Comparison of ENCODE assay signal across 17 cellular contexts in the genomic region with DNA sequence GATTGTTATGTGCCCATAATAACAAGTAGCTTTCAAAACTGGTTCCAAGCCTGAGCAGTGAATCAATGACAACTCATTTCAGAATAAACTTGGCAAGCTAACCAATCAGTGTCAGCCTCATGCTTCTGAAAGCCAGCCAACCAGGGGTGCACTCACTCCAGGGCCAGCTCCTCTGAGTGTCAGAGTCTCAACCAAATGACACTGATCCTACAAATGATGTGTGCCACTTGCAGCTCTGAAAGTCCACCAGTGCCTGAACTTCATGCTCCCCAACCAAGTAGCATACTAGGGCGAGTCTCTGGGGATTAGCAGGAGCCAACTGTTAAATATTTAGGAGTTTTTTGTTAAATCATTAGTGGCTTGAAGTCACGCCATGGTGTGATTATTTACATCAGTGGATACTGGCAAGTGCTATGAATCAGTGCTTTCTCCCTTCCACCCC. TPM values are rescaled to one million over a fixed set of nuclear protein-coding genes. Genes with fewer than 3 reads are reported as not detected.
DNase-seq lines count a peak whose midpoint lies in the region; ATAC-seq and TF ChIP-seq lines count a peak whose summit lies in the region.
"Had no signal": no experiment of that assay in that cellular context is flagged by ENCODE, and none has a peak within 500 bp of the region (broad histone marks: within the 10 kb centered on the region; RNA-seq: fewer than 3 reads in every experiment).

No MANE protein-coding gene starts in this region.

- intact Hi-C loops in activated CD4-positive, alpha-beta T cell treated with anti-CD3 and anti-CD28 coated beads, Interleukin-2, amount 10 ng/mL, durations not matched to agents 24 days and 14 days (cut with micrococcal nuclease): no loop called here

- peaks cover 6% of the 10 kb centered on the region for H3K27me3 Mint-ChIP-seq in activated CD4-positive, alpha-beta T cell treated with anti-CD3 and anti-CD28 coated beads, Interleukin-2, amount 10 ng/mL, durations not matched to agents 24 days and 14 days

- DNase-seq in EH (ENCODE audit: low read depth) (peak; percentile 25), RKO (ENCODE audit: low spot score) (peak; percentile 40), fibroblast of pulmonary artery (ENCODE audit: low read depth) (peak; percentile 24), pons (ENCODE audit: low spot score) (peak; percentile 13), GM13977 (ENCODE audit: low spot score) (no peak), NCI-H2029 (lab: John Stamatoyannopoulos, UW) (no peak)
- DNase-seq in activated CD4-positive, alpha-beta T cell treated with anti-CD3 and anti-CD28 coated beads, Interleukin-2, amount 10 ng/mL, durations not matched to agents 24 days and 14 days: no peak
- DNase-seq: CD8-positive, alpha-beta T cell; islet precursor cell; KBM-7; NCI-H82; sigmoid colon; T-helper 9 cell had no signal

- no peak overlapping the region for H3K4me3 Mint-ChIP-seq in activated CD4-positive, alpha-beta T cell treated with anti-CD3 and anti-CD28 coated beads, Interleukin-2, amount 10 ng/mL, durations not matched to agents 24 days and 14 days
- H3K4me3 Mint-ChIP-seq: CD8-positive, alpha-beta T cell had no signal

- no peaks in the 10 kb centered on the region for H3K9me3 Mint-ChIP-seq in activated CD4-positive, alpha-beta T cell treated with anti-CD3 and anti-CD28 coated beads, Interleukin-2, amount 10 ng/mL, durations not matched to agents 24 days and 14 days
- H3K9me3 Mint-ChIP-seq: activated naive CD4-positive, alpha-beta T cell treated with anti-CD3 and anti-CD28 coated beads, Interleukin-2, amount 50 U/mL, for 72 hours; CD8-positive, alpha-beta T cell had no signal

- ATAC-seq in HG03469 (IDR thresholded peaks at IDR 0.05; ENCODE audit: unreplicated experiment): no peak
- ATAC-seq: CD8-positive, alpha-beta T cell had no signal

- in situ Hi-C loops in GM13977 (cut with MboI; ENCODE audit: low pct_unique_long_range_greater_than_20kb, low sequenced_read_pairs, unreplicated experiment): no loop called here

- no peaks in the 10 kb centered on the region for H3K4me1 Mint-ChIP-seq in activated CD4-positive, alpha-beta T cell treated with anti-CD3 and anti-CD28 coated beads, Interleukin-2, amount 10 ng/mL, durations not matched to agents 24 days and 14 days

- H3K36me3 Mint-ChIP-seq in activated CD4-positive, alpha-beta T cell treated with anti-CD3 and anti-CD28 coated beads, Interleukin-2, amount 10 ng/mL, durations not matched to agents 24 days and 14 days (ENCODE audit: low read depth): no peaks in the 10 kb centered on the region
- H3K36me3 Mint-ChIP-seq: activated naive CD4-positive, alpha-beta T cell treated with anti-CD3 and anti-CD28 coated beads, Interleukin-2, amount 50 U/mL, for 72 hours; CD8-positive, alpha-beta T cell had no signal

- H3K27ac Mint-ChIP-seq in activated CD4-positive, alpha-beta T cell treated with anti-CD3 and anti-CD28 coated beads, Interleukin-2, amount 10 ng/mL, durations not matched to agents 24 days and 14 days: no peak overlapping the region
- H3K27ac Mint-ChIP-seq: activated naive CD4-positive, alpha-beta T cell treated with anti-CD3 and anti-CD28 coated beads, Interleukin-2, amount 50 U/mL, for 72 hours; CD8-positive, alpha-beta T cell had no signal

- no peak for TF ChIP-seq CTCF in fibroblast of pulmonary artery (IDR thresholded peaks at IDR 0.05; ENCODE audit: low read length, missing control alignments)
- no peak for TF ChIP-seq CTCF in GM13977 (IDR thresholded peaks at IDR 0.05; ENCODE audit: extremely low read depth, insufficient read depth, missing control alignments)

- no peak overlapping the region for H3K4me3 ChIP-seq in fibroblast of pulmonary artery (replicated peaks; ENCODE audit: low read depth, low read length)
- H3K4me3 ChIP-seq: sigmoid colon had no signal

RNA-seq across cellular contexts. Expression of gene IYD, which starts 4.5 kb away (rescaled TPM):
- total RNA-seq in activated CD4-positive, alpha-beta T cell treated with anti-CD3 and anti-CD28 coated beads, Interleukin-2, amount 10 ng/mL, durations not matched to agents 24 days and 14 days: not detected in 2 replicates
- total RNA-seq: activated CD8-positive, alpha-beta memory T cell treated with anti-CD3 and anti-CD28 coated beads for 36 hours; activated naive CD4-positive, alpha-beta T cell treated with anti-CD3 and anti-CD28 coated beads, Interleukin-2, amount 50 U/mL, for 72 hours; CD8-positive, alpha-beta T cell; frontal cortex had no signal

Comparison
In these comparisons a context has a peak if more than half of its experiments do, and no peak if none do; other contexts are left out.
1. DNase-seq: peak in EH (single experiment), RKO (single experiment), fibroblast of pulmonary artery (single experiment) and pons (single experiment); none in GM13977 (single experiment), NCI-H2029 (single experiment) and activated CD4-positive, alpha-beta T cell treated with anti-CD3 and anti-CD28 coated beads, Interleukin-2, amount 10 ng/mL, durations not matched to agents 24 days and 14 days (single experiment).